20 cellular contexts compared by ENCODE assay signal in the genomic region with DNA sequence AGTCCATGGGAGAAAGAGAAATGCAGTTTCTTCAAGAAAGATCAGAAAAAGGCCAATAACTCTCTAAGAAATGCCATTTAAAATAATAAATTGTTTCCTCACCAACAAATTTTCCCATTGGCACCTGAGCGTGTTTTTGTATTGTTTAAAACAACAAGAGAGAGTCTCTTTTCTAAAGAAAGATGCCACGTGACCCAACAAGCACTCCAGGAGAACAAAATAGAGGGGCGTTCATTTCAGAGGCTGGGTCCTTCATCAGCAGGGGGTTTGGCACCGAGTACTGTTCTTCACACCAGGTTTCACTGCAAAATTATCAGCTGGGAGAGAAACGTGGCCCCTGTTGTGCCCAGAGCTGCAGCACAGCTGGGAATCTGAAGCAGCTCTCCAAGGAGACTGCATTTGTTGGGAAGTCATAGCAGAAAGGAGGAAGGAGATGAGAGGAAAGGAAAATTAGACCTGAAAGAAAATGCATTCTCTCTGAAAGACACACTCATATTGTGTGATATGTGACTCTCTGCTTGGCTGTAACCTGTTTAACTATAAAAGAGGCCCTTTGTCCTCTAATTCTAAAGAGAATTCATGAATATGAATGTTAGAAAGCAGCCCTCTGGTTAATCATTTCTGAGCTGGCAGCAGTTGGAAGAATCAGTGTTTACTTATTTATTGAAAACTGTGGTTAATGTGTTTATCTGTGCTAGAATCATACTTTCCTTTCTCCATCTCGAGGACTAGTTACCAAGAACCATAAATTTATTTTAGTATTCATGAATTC.
DNase-seq lines count a peak whose midpoint lies in the region; ATAC-seq and TF ChIP-seq lines count a peak whose summit lies in the region.
"Had no signal": no experiment of that assay in that cellular context is flagged by ENCODE, and none has a peak within 500 bp of the region (broad histone marks: within the 10 kb centered on the region; RNA-seq: fewer than 3 reads in every experiment).

No MANE protein-coding gene starts in this region.

- no peaks in the 10 kb centered on the region for H3K36me3 ChIP-seq in osteoblast (ENCODE audit: insufficient read depth, low read length)
- H3K36me3 ChIP-seq: SJSA1 had no signal

- no peaks in the 10 kb centered on the region for H4K20me1 ChIP-seq in osteoblast (ENCODE audit: insufficient read depth, low read length)

- no peaks in the 10 kb centered on the region for H3K4me1 Mint-ChIP-seq in activated CD4-positive, alpha-beta T cell treated with anti-CD3 and anti-CD28 coated beads, Interleukin-2, amount 10 ng/mL, durations not matched to agents 24 days and 14 days
- H3K4me1 Mint-ChIP-seq: CD14-positive monocyte, naive B cell had no signal

- H3K79me2 ChIP-seq in osteoblast (ENCODE audit: insufficient read depth, low read length) = no peaks in the 10 kb centered on the region

- no peak overlapping the region for H3K4me2 ChIP-seq in osteoblast (ENCODE audit: insufficient read depth, low read length)
- H3K4me2 ChIP-seq: A549 had no signal

- no peaks in the 10 kb centered on the region for H3K27me3 ChIP-seq in osteoblast (ENCODE audit: insufficient read depth, low read length)
- H3K27me3 ChIP-seq: foreskin keratinocyte, SJSA1 had no signal

- no peak overlapping the region for H2AFZ ChIP-seq in osteoblast (ENCODE audit: low read length)

- H3K4me1 ChIP-seq in osteoblast (ENCODE audit: insufficient read depth, low read length) = no peaks in the 10 kb centered on the region
- H3K4me1 ChIP-seq: A549, foreskin keratinocyte, SJSA1 had no signal

- DNase-seq in activated CD4-positive, alpha-beta T cell treated with anti-CD3 and anti-CD28 coated beads, Interleukin-2, amount 10 ng/mL, durations not matched to agents 24 days and 14 days = peak; percentile 21
- DNase-seq in activated CD4-positive, alpha-beta T cell treated with anti-CD3 and anti-CD28 coated beads for 48 hours = no peak
- DNase-seq in NCI-H69 (lab: John Stamatoyannopoulos, UW) = peak; percentile 96
- DNase-seq in iPS-NIHi11 (ENCODE audit: low spot score) = peak; percentile 11
- DNase-seq in activated T-cell treated with anti-CD3 and anti-CD28 coated beads, Interleukin-2, amount 50 U/mL, for 1 hour = no peak
- DNase-seq in osteoblast (ENCODE audit: insufficient read length, low spot score, missing footprints) = no peak
- no peak for DNase-seq in NCI-H82 (lab: John Stamatoyannopoulos, UW)
- DNase-seq: activated CD4-positive, alpha-beta T cell treated with anti-CD3 and anti-CD28 coated beads for 4 hours; activated CD8-positive, alpha-beta memory T cell treated with anti-CD3 and anti-CD28 coated beads, Interleukin-2, amount 50 U/mL, for 48 hours; activated naive CD4-positive, alpha-beta T cell treated with Interleukin-2 at 50 U/mL for 16 hours; foreskin keratinocyte; Kasumi-1; naive B cell; NCI-H1930 had no signal

- no peak for ATAC-seq in HG03135 (IDR thresholded peaks at IDR 0.05; ENCODE audit: unreplicated experiment)
- ATAC-seq: A549, foreskin keratinocyte had no signal

- intact Hi-C loops in activated CD4-positive, alpha-beta T cell treated with anti-CD3 and anti-CD28 coated beads, Interleukin-2, amount 10 ng/mL, durations not matched to agents 24 days and 14 days (cut with micrococcal nuclease) = no loop called here

- H3K27me3 Mint-ChIP-seq in activated CD4-positive, alpha-beta T cell treated with anti-CD3 and anti-CD28 coated beads, Interleukin-2, amount 10 ng/mL, durations not matched to agents 24 days and 14 days = no peaks in the 10 kb centered on the region
- H3K27me3 Mint-ChIP-seq: naive B cell; stimulated activated naive CD8-positive, alpha-beta T cell treated with anti-CD3 and anti-CD28 coated beads, Interleukin-15, Interleukin-2, amounts not matched to agents 100 ng/mL and 50 ng/mL, for 24 hours had no signal

- TF ChIP-seq CTCF in osteoblast (IDR thresholded peaks at IDR 0.05; ENCODE audit: extremely low read depth, low read depth, low read length) = no peak

- no peaks in the 10 kb centered on the region for H3K9me3 ChIP-seq in osteoblast (ENCODE audit: low read depth, low read length)
- H3K9me3 ChIP-seq: A549, SJSA1 had no signal

- no peak overlapping the region for H3K4me3 ChIP-seq in osteoblast (ENCODE audit: insufficient read depth, low read length)
- H3K4me3 ChIP-seq: A549, lung, SJSA1 had no signal

- no peaks in the 10 kb centered on the region for H3K36me3 Mint-ChIP-seq in activated CD4-positive, alpha-beta T cell treated with anti-CD3 and anti-CD28 coated beads, Interleukin-2, amount 10 ng/mL, durations not matched to agents 24 days and 14 days (ENCODE audit: low read depth)
- H3K36me3 Mint-ChIP-seq: CD14-positive monocyte, naive B cell had no signal

- H3K27ac ChIP-seq in osteoblast (ENCODE audit: low read depth, low read length) = no peak overlapping the region
- H3K27ac ChIP-seq: A549, foreskin keratinocyte, SJSA1 had no signal

- no peaks in the 10 kb centered on the region for H3K9me3 Mint-ChIP-seq in activated CD4-positive, alpha-beta T cell treated with anti-CD3 and anti-CD28 coated beads, Interleukin-2, amount 10 ng/mL, durations not matched to agents 24 days and 14 days
- H3K9me3 Mint-ChIP-seq: stimulated activated naive CD8-positive, alpha-beta T cell treated with anti-CD3 and anti-CD28 coated beads, Interleukin-15, Interleukin-2, amounts not matched to agents 100 ng/mL and 50 ng/mL, for 24 hours had no signal

- H3K4me3 Mint-ChIP-seq in activated CD4-positive, alpha-beta T cell treated with anti-CD3 and anti-CD28 coated beads, Interleukin-2, amount 10 ng/mL, durations not matched to agents 24 days and 14 days = no peak overlapping the region
- H3K4me3 Mint-ChIP-seq: CD14-positive monocyte; naive B cell; stimulated activated naive CD8-positive, alpha-beta T cell treated with anti-CD3 and anti-CD28 coated beads, Interleukin-15, Interleukin-2, amounts not matched to agents 100 ng/mL and 50 ng/mL, for 24 hours had no signal

- H3K27ac Mint-ChIP-seq in activated CD4-positive, alpha-beta T cell treated with anti-CD3 and anti-CD28 coated beads, Interleukin-2, amount 10 ng/mL, durations not matched to agents 24 days and 14 days = no peak overlapping the region
- H3K27ac Mint-ChIP-seq: CD14-positive monocyte; naive B cell; stimulated activated naive CD8-positive, alpha-beta T cell treated with anti-CD3 and anti-CD28 coated beads, Interleukin-15, Interleukin-2, amounts not matched to agents 100 ng/mL and 50 ng/mL, for 24 hours had no signal

Comparison
In these comparisons a context has a peak if more than half of its experiments do, and no peak if none do; other contexts are left out.
1. DNase-seq: peak in activated CD4-positive, alpha-beta T cell treated with anti-CD3 and anti-CD28 coated beads, Interleukin-2, amount 10 ng/mL, durations not matched to agents 24 days and 14 days (single experiment), NCI-H69 (single experiment) and iPS-NIHi11 (single experiment); none in activated CD4-positive, alpha-beta T cell treated with anti-CD3 and anti-CD28 coated beads for 48 hours (single experiment), activated T-cell treated with anti-CD3 and anti-CD28 coated beads, Interleukin-2, amount 50 U/mL, for 1 hour (single experiment), osteoblast (single experiment) and NCI-H82 (single experiment).